Comparison of ENCODE assay signal across 21 cellular contexts in the genomic region with DNA sequence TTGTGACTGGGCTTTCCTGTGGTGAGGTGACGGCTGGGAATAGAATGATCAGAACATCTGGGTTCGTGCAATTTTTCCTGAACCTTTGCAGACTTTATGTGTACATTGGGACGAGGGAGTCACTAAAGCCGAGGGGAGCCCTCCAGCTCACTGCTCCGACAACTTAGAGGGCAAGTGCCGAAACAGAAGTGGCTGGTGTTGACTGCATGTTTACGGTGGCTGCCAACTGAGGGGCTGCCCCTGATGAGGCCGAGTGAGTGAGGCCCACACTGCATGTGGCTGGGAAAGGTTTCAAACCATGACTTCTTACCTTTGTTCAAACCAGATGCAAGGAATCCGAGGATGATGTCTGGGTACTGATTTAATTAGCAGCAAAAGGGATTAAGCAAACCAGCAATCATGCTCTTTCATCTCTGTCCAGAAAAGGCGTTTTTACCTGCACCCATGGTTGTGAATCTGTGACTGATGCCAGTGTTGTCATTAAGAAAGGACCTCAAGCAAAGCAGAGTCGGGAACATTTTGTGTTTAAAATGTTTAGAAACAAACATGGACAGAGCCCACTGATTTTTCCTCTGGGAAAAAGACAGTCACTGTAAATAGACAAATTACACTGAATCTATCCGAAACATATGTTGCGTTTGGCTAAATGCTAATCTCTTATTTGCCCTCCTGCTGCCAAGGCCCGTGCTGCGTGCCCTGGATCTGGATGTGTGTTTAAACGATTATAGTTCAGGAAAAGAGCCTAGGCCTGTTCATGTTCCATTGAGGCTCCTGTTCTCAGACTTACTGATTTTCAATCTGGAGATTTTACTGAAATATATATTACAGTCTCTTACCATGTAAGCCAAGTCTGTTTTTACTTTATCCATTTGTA.
A peak's percentile ranks its signal among the peaks of the same experiment; 100 is the strongest.
DNase-seq lines count a peak whose midpoint lies in the region; TF ChIP-seq lines count a peak whose summit lies in the region.
"Had no signal": no experiment of that assay in that cellular context is flagged by ENCODE, and none has a peak within 500 bp of the region (broad histone marks: within the 10 kb centered on the region; RNA-seq: fewer than 3 reads in every experiment).

No MANE protein-coding gene starts in this region.

- H3K4me1 Mint-ChIP-seq in H9: peaks cover 51 to 52% of the 10 kb centered on the region in 2 experiments

- no peaks in the 10 kb centered on the region for H3K27me3 Mint-ChIP-seq in H9 (ENCODE audit: low read depth)
- H3K27me3 Mint-ChIP-seq: activated CD8-positive, alpha-beta T cell treated with anti-CD3 and anti-CD28 coated beads for 36 hours; central memory CD8-positive, alpha-beta T cell had no signal

- H3K79me1 ChIP-seq in H9 (ENCODE audit: insufficient read depth, low read depth, low read length, poor library complexity, severe bottlenecking): peaks cover 6% of the 10 kb centered on the region

- no peaks in the 10 kb centered on the region; a peak in 3 of 7 replicates for H3K36me3 Mint-ChIP-seq in H9 (ENCODE audit: insufficient read depth in 1 of 3, low read depth in 3 of 3)

- H2BK12ac ChIP-seq in H9 (ENCODE audit: insufficient read length, low read depth, low read length): no peak overlapping the region

- no peaks in the 10 kb centered on the region for H3K9me3 Mint-ChIP-seq in H9
- H3K9me3 Mint-ChIP-seq: activated CD8-positive, alpha-beta T cell treated with anti-CD3 and anti-CD28 coated beads for 36 hours; activated naive CD4-positive, alpha-beta T cell treated with anti-CD3 and anti-CD28 coated beads for 36 hours; central memory CD8-positive, alpha-beta T cell had no signal

- TF ChIP-seq CTCF in H9 (conservative IDR thresholded peaks at IDR 0.05): no peak
- TF ChIP-seq CTCF in prostate gland (IDR thresholded peaks at IDR 0.05): no peak
- no peak for TF ChIP-seq CTCF in testis (IDR thresholded peaks at IDR 0.05)

- no peak overlapping the region for H2AFZ ChIP-seq in H9 (ENCODE audit: low read length)

- no peak overlapping the region for H3K56ac ChIP-seq in H9 (ENCODE audit: insufficient read length, low read depth, low read length)

- no peak overlapping the region for H3K4me2 ChIP-seq in H9 (ENCODE audit: insufficient read depth, insufficient read length, low read length)
- H3K4me2 ChIP-seq: SK-N-SH had no signal

- DNase-seq in H9: no peak
- peak; percentile 83 for DNase-seq in NCI-H82 (lab: John Stamatoyannopoulos, UW)
- peak; percentile 56 for DNase-seq in ecto neural progenitor cell (ENCODE audit: low spot score)
- peak; percentile 20 for DNase-seq in prostate gland (ENCODE audit: low spot score)
- DNase-seq in DMS79 (lab: John Stamatoyannopoulos, UW): no peak
- no peak for DNase-seq in kidney glomerular epithelial cell (lab: John Stamatoyannopoulos, UW)
- no peak for DNase-seq in testis
- DNase-seq in medulla oblongata (ENCODE audit: extremely low spot score): no peak
- DNase-seq: activated CD8-positive, alpha-beta T cell treated with anti-CD3 and anti-CD28 coated beads for 36 hours; activated naive CD4-positive, alpha-beta T cell treated with anti-CD3 and anti-CD28 coated beads for 36 hours; activated T-cell treated with anti-CD3 and anti-CD28 coated beads for 4 hours; amygdala; effector CD8-positive, alpha-beta T cell; KG1; NCI-H1930; nucleus accumbens; SK-N-SH; stimulated activated CD4-positive, alpha-beta T cell treated with anti-CD3 and anti-CD28 coated beads, Interleukin-2, amount 100 ng/mL, for 48 hours; stimulated activated naive CD4-positive, alpha-beta T cell had no signal

- no peak overlapping the region for H2BK15ac ChIP-seq in H9 (ENCODE audit: low read depth, low read length)

- H3K79me2 ChIP-seq in H9 (ENCODE audit: insufficient read depth, low read length): peaks cover 22% of the 10 kb centered on the region; the same call in 1 of the 2 replicates

- no peak overlapping the region for H3K27ac ChIP-seq in H9 (ENCODE audit: insufficient read length, low read depth, low read length)
- peak overlapping the region; percentile 3 to 36 for H3K27ac ChIP-seq in prostate gland
- H3K27ac ChIP-seq in testis: no peak overlapping the region

- H3K36me3 ChIP-seq in prostate gland (no peaks in the 10 kb centered on the region), testis (ENCODE audit: low read depth, missing control alignments) (no peaks in the 10 kb centered on the region)

- no peaks in the 10 kb centered on the region for H4K20me1 ChIP-seq in H9 (ENCODE audit: control insufficient read depth, insufficient read depth, insufficient read length)

- no peak overlapping the region for H3T11ph ChIP-seq in H9 (ENCODE audit: low read length)

- no peak overlapping the region for H2BK5ac ChIP-seq in H9 (ENCODE audit: insufficient read length, low read length)

- no peak overlapping the region for H3K14ac ChIP-seq in H9 (ENCODE audit: insufficient read depth, low read length)

- H3K4me3 Mint-ChIP-seq in H9: no peak overlapping the region
- H3K4me3 Mint-ChIP-seq: activated CD8-positive, alpha-beta T cell treated with anti-CD3 and anti-CD28 coated beads for 36 hours; activated naive CD4-positive, alpha-beta T cell treated with anti-CD3 and anti-CD28 coated beads for 36 hours; central memory CD8-positive, alpha-beta T cell had no signal

- H2BK120ac ChIP-seq in H9 (ENCODE audit: low read depth, low read length, poor library complexity, severe bottlenecking): no peak overlapping the region

- no peak overlapping the region for H4K8ac ChIP-seq in H9 (replicated peaks; ENCODE audit: insufficient read length, low read depth, low read length)

- H3K9me3 ChIP-seq in H9 (ENCODE audit: control insufficient read depth, low read depth, low read length) (no peaks in the 10 kb centered on the region), prostate gland (no peaks in the 10 kb centered on the region), testis (no peaks in the 10 kb centered on the region)
- H3K9me3 ChIP-seq: SK-N-SH had no signal

- H2BK20ac ChIP-seq in H9 (ENCODE audit: low read depth, low read length, poor library complexity, severe bottlenecking): no peak overlapping the region

- H2AK5ac ChIP-seq in H9 (ENCODE audit: insufficient read length, low read length): no peak overlapping the region

- H3K4me3 ChIP-seq in prostate gland (no peak overlapping the region), testis (no peak overlapping the region)
- H3K4me3 ChIP-seq: lung had no signal

- H3K27ac Mint-ChIP-seq in H9: peak overlapping the region in 2 of 3 experiments; percentile 42 to 98
- H3K27ac Mint-ChIP-seq: activated CD8-positive, alpha-beta T cell treated with anti-CD3 and anti-CD28 coated beads for 36 hours; activated naive CD4-positive, alpha-beta T cell treated with anti-CD3 and anti-CD28 coated beads for 36 hours had no signal

- no peak overlapping the region for H3K18ac ChIP-seq in H9 (ENCODE audit: insufficient read length, low read depth, low read length)

- no peak overlapping the region for H3K4ac ChIP-seq in H9 (ENCODE audit: low read depth, low read length)

- H4K5ac ChIP-seq in H9 (ENCODE audit: insufficient read length, low read depth, low read length): no peak overlapping the region

- TF ChIP-seq POLR2A in prostate gland (IDR thresholded peaks at IDR 0.05) (no peak), testis (IDR thresholded peaks at IDR 0.05) (no peak)

- WGBS in H9 (ENCODE audit: extremely low coverage, insufficient read length, low lambda C conversion rate): no CpG with 5 or more reads among the region's 16 CpGs
- WGBS in prostate gland: 36% methylated on average over 16 of the region's 16 CpGs
- WGBS in testis, 2 donors: 79 to 80% methylated on average over 16 of the region's 16 CpGs

- no peak overlapping the region for H3K9ac ChIP-seq in H9 (ENCODE audit: extremely low read depth, insufficient read length, low read length)
- H3K9ac ChIP-seq: SK-N-SH had no signal

- peaks cover 12% of the 10 kb centered on the region; the same call in 1 of the 2 replicates for H3K4me1 ChIP-seq in H9 (ENCODE audit: insufficient read depth, low read length)
- H3K4me1 ChIP-seq in prostate gland (replicated peaks): peaks cover 6% of the 10 kb centered on the region
- H3K4me1 ChIP-seq in testis: no peaks in the 10 kb centered on the region

- intact Hi-C loops in prostate gland (cut with DNase I): no loop called here
- intact Hi-C loops in testis (cut with DNase I; ENCODE audit: low total_unique reads): no loop called here

- no peak overlapping the region for H3K23ac ChIP-seq in H9 (ENCODE audit: insufficient read length, low read depth, low read length)

- no peaks in the 10 kb centered on the region for H3K27me3 ChIP-seq in H9 (ENCODE audit: insufficient read depth, low read length)
- no peaks in the 10 kb centered on the region for H3K27me3 ChIP-seq in prostate gland (replicated peaks; ENCODE audit: insufficient read depth)
- no peaks in the 10 kb centered on the region for H3K27me3 ChIP-seq in testis

- H3K23me2 ChIP-seq in H9 (ENCODE audit: insufficient read length, low read depth, low read length, poor library complexity, severe bottlenecking): no peaks in the 10 kb centered on the region

- no peak overlapping the region for H4K91ac ChIP-seq in H9 (ENCODE audit: insufficient read length, low read depth, low read length)

Comparison
In these comparisons a context has a peak if more than half of its experiments do, and no peak if none do; other contexts are left out.
1. DNase-seq: peak in NCI-H82 (single experiment), ecto neural progenitor cell (single experiment) and prostate gland (single experiment); none in H9 (single experiment), DMS79 (single experiment), kidney glomerular epithelial cell (single experiment), testis (single experiment) and medulla oblongata (single experiment).
2. H3K27ac ChIP-seq: peak in prostate gland (2 of 2); none in H9 (single experiment) and testis (0 of 2).